In the genomic region with DNA sequence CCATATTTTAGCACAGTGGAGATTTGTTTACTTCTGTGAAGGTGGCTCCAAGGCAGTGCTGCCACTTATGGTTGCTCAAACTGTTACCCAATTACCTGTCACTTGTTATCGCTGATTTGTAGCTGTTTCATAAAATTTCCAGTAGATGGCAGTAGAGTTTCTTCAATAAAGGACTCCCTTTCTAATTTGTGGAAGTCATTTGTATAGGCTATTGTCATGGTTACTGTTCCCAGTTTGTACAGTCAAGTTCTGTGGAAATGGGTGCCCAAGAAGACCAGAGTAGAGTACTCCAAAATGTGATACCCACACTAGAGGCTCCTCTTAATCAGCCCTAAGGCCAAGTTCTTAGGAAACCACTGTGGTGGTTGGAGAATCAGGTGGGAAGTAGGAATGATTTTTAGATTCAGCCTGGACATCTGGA, we compare ENCODE assay signal across 8 cellular contexts.
A peak's percentile ranks its signal among the peaks of the same experiment; 100 is the strongest.
DNase-seq lines count a peak whose midpoint lies in the region; ATAC-seq and FAIRE-seq lines count a peak whose summit lies in the region.

No MANE protein-coding gene starts in this region.

- H3K4me3 ChIP-seq in H7 (ENCODE audit: insufficient read depth, low read depth, low read length): no peak overlapping the region

- peak; percentile 64 for DNase-seq in GM03348 (ENCODE audit: low spot score)
- DNase-seq in H7: peak; percentile 19
- peak; percentile 85 for DNase-seq in M059J (ENCODE audit: low read depth)
- DNase-seq in RCC 7860 (ENCODE audit: low spot score): peak; percentile 76
- peak; percentile 66 to 74 for DNase-seq in dermis microvascular lymphatic vessel endothelial cell (ENCODE audit: low read depth in 2 of 2)
- DNase-seq in lung microvascular endothelial cell (ENCODE audit: low read depth in 2 of 2): peak; percentile 75 to 76
- no peak for DNase-seq in effector CD8-positive, alpha-beta T cell (lab: John Stamatoyannopoulos, UW)

- FAIRE-seq in RCC 7860 (lab: Jason Lieb, UNC): peak; percentile 78

- no peak for ATAC-seq in GM19397 (IDR thresholded peaks at IDR 0.05; ENCODE audit: unreplicated experiment)

- H3K27me3 ChIP-seq in H7 (ENCODE audit: control insufficient read depth, insufficient read depth, low read length): no peaks in the 10 kb centered on the region

- H3K36me3 ChIP-seq in H7 (replicated peaks; ENCODE audit: control insufficient read depth, insufficient read depth, low read length): no peaks in the 10 kb centered on the region
